ENCODE assay signal across 1 cellular context in the genomic region with DNA sequence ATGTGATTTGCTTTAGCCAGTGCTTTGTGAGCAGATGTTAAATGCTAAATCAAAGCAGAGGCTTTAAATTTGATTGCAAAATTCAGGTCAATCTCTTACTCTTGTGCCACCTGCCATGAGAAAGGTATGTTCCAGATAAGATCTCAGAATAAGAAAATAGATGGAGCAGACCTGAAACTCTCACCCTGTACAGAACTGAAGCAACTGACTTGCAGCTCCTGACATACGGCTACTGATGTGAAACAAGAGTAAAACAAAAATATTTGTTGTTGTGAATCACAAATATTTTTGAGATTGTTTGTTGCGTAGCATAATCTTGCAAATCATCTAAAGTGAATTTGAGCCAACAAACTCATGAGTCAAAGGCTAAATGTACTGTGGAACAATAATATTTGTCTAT.
TF ChIP-seq lines count a peak whose summit lies in the region.

No MANE protein-coding gene starts in this region.

TF ChIP-seq in K562, 482 proteins besides CTCF, POLR2A, EP300 and RAD21:
- TF ChIP-seq TFE3 (CRISPR knock-in tag; IDR thresholded peaks at IDR 0.05): peak; percentile 78; the same call in 1 of the 2 replicates
- no peak for TF ChIP-seq ZNF347 (CRISPR knock-in tag; IDR thresholded peaks at IDR 0.05; ENCODE audit: low read depth)
